1 cellular context compared by ENCODE assay signal in the genomic region with DNA sequence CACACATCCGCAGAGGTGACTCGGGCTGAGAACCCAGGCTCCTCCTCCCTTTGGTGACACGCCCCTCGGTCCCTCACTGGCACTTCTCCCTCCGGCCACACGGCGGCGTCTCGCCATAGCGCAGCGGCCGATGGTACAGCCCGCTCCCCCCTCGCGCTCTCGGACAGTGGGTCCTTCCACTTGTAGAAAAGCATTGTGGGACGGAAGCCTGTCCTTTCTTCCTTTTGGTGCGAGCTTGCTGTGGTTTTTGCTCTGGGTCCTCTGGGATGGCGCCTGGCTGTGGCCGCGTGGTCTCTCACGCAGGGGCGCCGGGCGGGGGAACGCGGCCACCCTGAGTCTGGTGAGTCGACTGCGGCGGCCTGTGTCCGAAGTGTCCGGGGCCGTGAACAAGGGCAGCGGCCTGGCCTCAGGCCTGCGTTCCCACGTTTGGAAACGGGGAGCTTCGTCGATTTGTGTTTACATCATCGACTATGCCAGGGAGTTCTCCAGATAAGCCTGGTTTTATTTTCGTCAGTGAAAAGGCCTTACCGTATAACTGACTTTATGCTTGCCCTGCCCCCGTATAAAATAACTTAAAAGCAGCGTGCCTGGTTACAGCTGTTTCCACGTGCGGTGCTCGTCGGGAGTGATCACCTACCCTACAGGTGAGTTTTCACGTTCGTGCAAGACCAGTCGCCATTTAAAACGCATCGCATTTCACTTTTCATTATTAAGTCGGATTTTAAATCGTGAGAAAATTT.
TF ChIP-seq lines count a peak whose summit lies in the region.

No MANE protein-coding gene starts in this region.

TF ChIP-seq in GM12878, 131 proteins besides CTCF, POLR2A, EP300 and RAD21 (continued from another document):
- TF ChIP-seq, protein P1, sequence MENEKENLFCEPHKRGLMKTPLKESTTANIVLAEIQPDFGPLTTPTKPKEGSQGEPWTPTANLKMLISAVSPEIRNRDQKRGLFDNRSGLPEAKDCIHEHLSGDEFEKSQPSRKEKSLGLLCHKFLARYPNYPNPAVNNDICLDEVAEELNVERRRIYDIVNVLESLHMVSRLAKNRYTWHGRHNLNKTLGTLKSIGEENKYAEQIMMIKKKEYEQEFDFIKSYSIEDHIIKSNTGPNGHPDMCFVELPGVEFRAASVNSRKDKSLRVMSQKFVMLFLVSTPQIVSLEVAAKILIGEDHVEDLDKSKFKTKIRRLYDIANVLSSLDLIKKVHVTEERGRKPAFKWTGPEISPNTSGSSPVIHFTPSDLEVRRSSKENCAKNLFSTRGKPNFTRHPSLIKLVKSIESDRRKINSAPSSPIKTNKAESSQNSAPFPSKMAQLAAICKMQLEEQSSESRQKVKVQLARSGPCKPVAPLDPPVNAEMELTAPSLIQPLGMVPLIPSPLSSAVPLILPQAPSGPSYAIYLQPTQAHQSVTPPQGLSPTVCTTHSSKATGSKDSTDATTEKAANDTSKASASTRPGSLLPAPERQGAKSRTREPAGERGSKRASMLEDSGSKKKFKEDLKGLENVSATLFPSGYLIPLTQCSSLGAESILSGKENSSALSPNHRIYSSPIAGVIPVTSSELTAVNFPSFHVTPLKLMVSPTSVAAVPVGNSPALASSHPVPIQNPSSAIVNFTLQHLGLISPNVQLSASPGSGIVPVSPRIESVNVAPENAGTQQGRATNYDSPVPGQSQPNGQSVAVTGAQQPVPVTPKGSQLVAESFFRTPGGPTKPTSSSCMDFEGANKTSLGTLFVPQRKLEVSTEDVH (IDR thresholded peaks at IDR 0.05; ENCODE audit: low read depth, partially characterized antibody) = no peak
- TF ChIP-seq NBN (IDR thresholded peaks at IDR 0.05) (peak; percentile 92), FOXK2 (IDR thresholded peaks at IDR 0.05) (peak; percentile 98), DPF2 (IDR thresholded peaks at IDR 0.05) (peak; percentile 54; the same call in 1 of the 2 replicates), ZNF24 (IDR thresholded peaks at IDR 0.05) (peak; percentile 69; the same call in 1 of the 2 replicates), PML (IDR thresholded peaks at IDR 0.05; ENCODE audit: low read length) (peak; percentile 97), ZNF384 (IDR thresholded peaks at IDR 0.05; ENCODE audit: borderline replicate concordance, low read depth, low read length) (no peak), FOS (IDR thresholded peaks at IDR 0.05; ENCODE audit: borderline replicate concordance, extremely low read depth, insufficient read length) (no peak), SREBF2 (IDR thresholded peaks at IDR 0.05; ENCODE audit: low read length) (no peak)
- TF ChIP-seq, protein P2, sequence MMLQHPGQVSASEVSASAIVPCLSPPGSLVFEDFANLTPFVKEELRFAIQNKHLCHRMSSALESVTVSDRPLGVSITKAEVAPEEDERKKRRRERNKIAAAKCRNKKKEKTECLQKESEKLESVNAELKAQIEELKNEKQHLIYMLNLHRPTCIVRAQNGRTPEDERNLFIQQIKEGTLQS (IDR thresholded peaks at IDR 0.05; ENCODE audit: borderline replicate concordance, extremely low read depth, low read depth, low read length) = no peak
- TF ChIP-seq, protein P3, sequence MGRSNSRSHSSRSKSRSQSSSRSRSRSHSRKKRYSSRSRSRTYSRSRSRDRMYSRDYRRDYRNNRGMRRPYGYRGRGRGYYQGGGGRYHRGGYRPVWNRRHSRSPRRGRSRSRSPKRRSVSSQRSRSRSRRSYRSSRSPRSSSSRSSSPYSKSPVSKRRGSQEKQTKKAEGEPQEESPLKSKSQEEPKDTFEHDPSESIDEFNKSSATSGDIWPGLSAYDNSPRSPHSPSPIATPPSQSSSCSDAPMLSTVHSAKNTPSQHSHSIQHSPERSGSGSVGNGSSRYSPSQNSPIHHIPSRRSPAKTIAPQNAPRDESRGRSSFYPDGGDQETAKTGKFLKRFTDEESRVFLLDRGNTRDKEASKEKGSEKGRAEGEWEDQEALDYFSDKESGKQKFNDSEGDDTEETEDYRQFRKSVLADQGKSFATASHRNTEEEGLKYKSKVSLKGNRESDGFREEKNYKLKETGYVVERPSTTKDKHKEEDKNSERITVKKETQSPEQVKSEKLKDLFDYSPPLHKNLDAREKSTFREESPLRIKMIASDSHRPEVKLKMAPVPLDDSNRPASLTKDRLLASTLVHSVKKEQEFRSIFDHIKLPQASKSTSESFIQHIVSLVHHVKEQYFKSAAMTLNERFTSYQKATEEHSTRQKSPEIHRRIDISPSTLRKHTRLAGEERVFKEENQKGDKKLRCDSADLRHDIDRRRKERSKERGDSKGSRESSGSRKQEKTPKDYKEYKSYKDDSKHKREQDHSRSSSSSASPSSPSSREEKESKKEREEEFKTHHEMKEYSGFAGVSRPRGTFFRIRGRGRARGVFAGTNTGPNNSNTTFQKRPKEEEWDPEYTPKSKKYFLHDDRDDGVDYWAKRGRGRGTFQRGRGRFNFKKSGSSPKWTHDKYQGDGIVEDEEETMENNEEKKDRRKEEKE (IDR thresholded peaks at IDR 0.05) = peak; percentile 95
